18 cellular contexts compared by ENCODE assay signal in the genomic region with DNA sequence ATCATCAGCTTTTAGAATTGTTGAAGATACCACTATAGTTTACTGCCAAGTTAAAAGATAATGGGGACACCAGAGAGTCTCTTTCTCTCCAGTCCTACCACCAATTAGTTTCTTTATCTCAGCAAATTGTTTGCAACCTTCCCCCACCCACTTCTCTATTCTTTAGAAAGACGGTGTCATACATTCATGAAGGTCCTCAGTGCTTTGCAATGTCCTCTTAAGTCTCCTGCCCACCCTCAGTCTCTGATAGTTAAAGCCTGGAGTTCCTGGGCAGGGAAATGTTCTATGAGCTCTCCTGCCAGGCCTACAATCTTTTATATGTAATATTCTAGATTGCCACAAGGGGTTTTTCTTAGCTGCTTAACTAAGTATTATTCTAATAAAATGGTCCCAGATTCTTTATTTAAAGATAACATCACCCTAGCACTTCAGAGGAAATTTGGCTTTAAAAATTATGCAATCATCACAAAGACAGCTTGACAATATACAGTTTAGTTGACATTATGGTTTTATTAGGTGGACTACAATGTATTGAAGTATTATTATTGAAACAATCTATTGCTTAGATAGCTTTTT.
DNase-seq lines count a peak whose midpoint lies in the region; TF ChIP-seq lines count a peak whose summit lies in the region.
"Had no signal": no experiment of that assay in that cellular context is flagged by ENCODE, and none has a peak within 500 bp of the region (broad histone marks: within the 10 kb centered on the region; RNA-seq: fewer than 3 reads in every experiment).

No MANE protein-coding gene starts in this region.

- no peaks in the 10 kb centered on the region for H3K27me3 ChIP-seq in mesendoderm (ENCODE audit: insufficient read depth, low read length, poor library complexity)
- H3K27me3 ChIP-seq: MG63 had no signal

- H3K56ac ChIP-seq in mesendoderm (ENCODE audit: low read length) = no peak overlapping the region

- no peak overlapping the region for H3K27ac Mint-ChIP-seq in chondrocyte (ENCODE audit: unreplicated experiment)

- H3K9me3 ChIP-seq in HEK293 (ENCODE audit: control insufficient read depth, insufficient read depth, low read depth, low read length) = no peaks in the 10 kb centered on the region; the same call in 1 of the 2 replicates
- H3K9me3 ChIP-seq: A549 had no signal

- H3K4me1 Mint-ChIP-seq in chondrocyte (ENCODE audit: low read depth) = peaks cover 11% of the 10 kb centered on the region

- no peak overlapping the region for H3K4ac ChIP-seq in mesendoderm (ENCODE audit: low read depth, low read length)

- no peak overlapping the region for H2BK15ac ChIP-seq in mesendoderm (replicated peaks; ENCODE audit: low read depth)

- CTCF ChIA-PET in HEK293 (lab: Yijun Ruan, JAX) = interaction anchor here (0.7 kb wide), 1 partner anchor 352 kb away, joined by 4 read pairs; no protein-coding TSS in a partner anchor

- no CpG with 5 or more reads among the region's 1 CpG for WGBS in mesendoderm (ENCODE audit: extremely low coverage, insufficient coverage, low lambda C conversion rate)

- no peaks in the 10 kb centered on the region for H3K4me1 ChIP-seq in HEK293 (ENCODE audit: control insufficient read depth, insufficient read depth, low read length)
- H3K4me1 ChIP-seq in mesendoderm (ENCODE audit: control insufficient read depth, low read depth, low read length) = no peaks in the 10 kb centered on the region
- H3K4me1 ChIP-seq: A549 had no signal

- H3K27me3 Mint-ChIP-seq in chondrocyte (ENCODE audit: low read depth) = peaks cover 1% of the 10 kb centered on the region

- peak; percentile 17 for TF ChIP-seq CTCF in C4-2B (conservative IDR thresholded peaks at IDR 0.05)
- no peak for TF ChIP-seq CTCF in HEK293 (tag by site-specific recombination; IDR thresholded peaks at IDR 0.05)
- peak; percentile 68 for TF ChIP-seq CTCF in chondrocyte (IDR thresholded peaks at IDR 0.05)

- H3K4me3 Mint-ChIP-seq in chondrocyte (ENCODE audit: unreplicated experiment) = no peak overlapping the region

- H3K79me1 ChIP-seq in mesendoderm (ENCODE audit: low read length) = no peaks in the 10 kb centered on the region

- no peak overlapping the region for H3K9ac ChIP-seq in mesendoderm (ENCODE audit: low read length)

- H3K36me3 Mint-ChIP-seq in chondrocyte (ENCODE audit: low read depth) = peaks cover 2% of the 10 kb centered on the region

- no peak overlapping the region for H2BK5ac ChIP-seq in mesendoderm (ENCODE audit: low read length)

- no peak overlapping the region for H4K8ac ChIP-seq in mesendoderm (ENCODE audit: low read depth, low read length)

- no peak overlapping the region for H4K5ac ChIP-seq in mesendoderm (ENCODE audit: low read length)

- H3K4me3 ChIP-seq in HEK293 (ENCODE audit: low read depth, low read length) (no peak overlapping the region), mesendoderm (ENCODE audit: low read length) (no peak overlapping the region)
- H3K4me3 ChIP-seq: A549, MG63 had no signal

- no peaks in the 10 kb centered on the region for H3K36me3 ChIP-seq in HEK293 (ENCODE audit: control insufficient read depth in 2 of 2, insufficient read depth in 1 of 2, low read length in 2 of 2)
- no peaks in the 10 kb centered on the region for H3K36me3 ChIP-seq in mesendoderm (ENCODE audit: control insufficient read depth, insufficient read depth, low read length)
- H3K36me3 ChIP-seq: MG63 had no signal

- DNase-seq in chondrocyte (ENCODE audit: low spot score) (no peak), mesendoderm (peak; percentile 37), NCI-H82 treated with DMSO at 0.1 percent for 48 hours (lab: John Stamatoyannopoulos, UW; ENCODE audit: unreplicated experiment) (no peak), NCI-H1417 (lab: John Stamatoyannopoulos, UW) (no peak), HuH-7.5 (ENCODE audit: low spot score) (no peak)
- no peak for DNase-seq in central memory CD4-positive, alpha-beta T cell
- DNase-seq: C1 segment of cervical spinal cord; MG63; NCI-H1092 treated with DMSO at 0.1 percent for 48 hours; NCI-H1694; NCI-H2227 treated with DMSO at 0.1 percent for 48 hours; NCI-H526; NK-92 treated with Interleukin-12 subunit alpha and Interleukin-12 subunit beta, amount 100 ng/mL, for 24 hours; OCI-M1 had no signal

- no peak overlapping the region for H2AK5ac ChIP-seq in mesendoderm (ENCODE audit: low read length)

- H3K9me3 Mint-ChIP-seq in chondrocyte (ENCODE audit: low read depth) = peaks cover 15% of the 10 kb centered on the region

- H3K23ac ChIP-seq in mesendoderm (ENCODE audit: low read length) = no peak overlapping the region

- POLR2A ChIA-PET in HEK293 (lab: Yijun Ruan, JAX) = no interaction called here

- H3K27ac ChIP-seq in C4-2B = no peak overlapping the region
- no peak overlapping the region for H3K27ac ChIP-seq in HEK293 (ENCODE audit: extremely low read depth, low read depth, low read length)
- H3K27ac ChIP-seq in mesendoderm (ENCODE audit: low read depth, low read length) = no peak overlapping the region
- H3K27ac ChIP-seq: A549, RWPE1 had no signal

- H2BK120ac ChIP-seq in mesendoderm (ENCODE audit: low read depth, low read length) = no peak overlapping the region

- no peaks in the 10 kb centered on the region for H3K79me2 ChIP-seq in mesendoderm (ENCODE audit: control insufficient read depth, insufficient read depth, low read length)

- no peak overlapping the region for H3K4me2 ChIP-seq in mesendoderm (ENCODE audit: low read length)
- H3K4me2 ChIP-seq: A549 had no signal

- no peak overlapping the region for H3K18ac ChIP-seq in mesendoderm (ENCODE audit: low read length)

TF ChIP-seq in HEK293, 187 proteins besides CTCF, POLR2A, EP300 and RAD21:
- no peak for TF ChIP-seq ZNF555 (tag by site-specific recombination; conservative IDR thresholded peaks at IDR 0.05)
- peak; percentile 90 for TF ChIP-seq ZNF214 (tag by site-specific recombination; IDR thresholded peaks at IDR 0.05; ENCODE audit: borderline replicate concordance)
